ENCODE assay signal across 9 cellular contexts in the genomic region with DNA sequence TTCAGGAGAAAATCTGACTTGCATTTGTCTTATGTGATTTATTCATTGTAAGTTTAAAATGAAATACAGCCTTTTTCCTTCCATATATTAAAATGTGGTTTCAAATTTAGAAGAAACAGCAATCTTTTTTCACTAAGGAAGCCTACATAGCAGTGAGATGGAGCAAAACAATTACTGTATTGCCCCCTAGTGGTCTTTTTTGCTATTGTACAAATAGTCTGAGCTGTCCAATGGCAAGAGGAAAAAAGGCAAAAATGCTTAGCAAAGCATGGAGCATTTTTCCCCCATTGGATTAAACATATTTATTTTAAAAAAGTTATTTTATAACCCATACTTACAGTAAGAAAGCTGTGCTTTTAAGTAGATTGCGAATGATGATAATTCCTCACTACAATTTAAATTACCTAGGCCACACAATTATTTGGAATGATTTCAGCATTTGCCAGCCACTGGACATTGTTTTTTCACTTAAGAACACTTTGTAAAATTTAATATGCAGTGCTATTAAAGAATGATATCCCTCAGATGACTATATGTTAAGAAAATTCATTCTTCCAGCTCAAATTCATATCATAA.
DNase-seq lines count a peak whose midpoint lies in the region; ATAC-seq, FAIRE-seq and TF ChIP-seq lines count a peak whose summit lies in the region.
"Had no signal": no experiment of that assay in that cellular context is flagged by ENCODE, and none has a peak within 500 bp of the region (broad histone marks: within the 10 kb centered on the region; RNA-seq: fewer than 3 reads in every experiment).

No MANE protein-coding gene starts in this region.

- H3K27ac Mint-ChIP-seq in T-cell: no peak overlapping the region

- DNase-seq in NCI-H128 (lab: John Stamatoyannopoulos, UW; ENCODE audit: unreplicated experiment) (peak; percentile 11), T-cell (no peak), fibroblast of the aortic adventitia (ENCODE audit: low read depth) (peak; percentile 87), pancreas (no peak), MG63 (no peak)

- no peaks in the 10 kb centered on the region for H3K9me3 Mint-ChIP-seq in T-cell

- H3K36me3 Mint-ChIP-seq in T-cell: no peaks in the 10 kb centered on the region

- H3K27me3 ChIP-seq in pancreas: no peaks in the 10 kb centered on the region
- no peaks in the 10 kb centered on the region for H3K27me3 ChIP-seq in MG63
- H3K27me3 ChIP-seq: SJSA1 had no signal

- TF ChIP-seq CTCF in C4-2B (conservative IDR thresholded peaks at IDR 0.05) (peak; percentile 90), fibroblast of the aortic adventitia (IDR thresholded peaks at IDR 0.05; ENCODE audit: insufficient read depth, low read length) (peak; percentile 64), pancreas (IDR thresholded peaks at IDR 0.05) (peak; percentile 45 to 73 (median 60))

- peaks cover 0 to under 1% (median 0%) of the 10 kb centered on the region in 3 donors for H3K4me1 ChIP-seq in pancreas

- POLR2A ChIA-PET in T-cell (lab: Charles Lee): interaction anchor here in 1 of 2 donors (0.5 to 0.6 kb wide), 3 partner anchors 28 to 1888 kb away, joined by 3 to 4 read pairs (median 3); partner anchors contain the start of genes ING3 and TAS2R16

- H3K9me3 ChIP-seq in pancreas (no peaks in the 10 kb centered on the region), MG63 (no peaks in the 10 kb centered on the region)
- H3K9me3 ChIP-seq: SJSA1 had no signal

- H3K36me3 ChIP-seq in pancreas (no peaks in the 10 kb centered on the region), MG63 (no peaks in the 10 kb centered on the region)

- no peak overlapping the region for H3K4me3 ChIP-seq in fibroblast of the aortic adventitia (ENCODE audit: low read depth, low read length)
- no peak overlapping the region for H3K4me3 ChIP-seq in pancreas
- no peak overlapping the region for H3K4me3 ChIP-seq in MG63
- H3K4me3 ChIP-seq: SJSA1 had no signal

- ATAC-seq in GM18511 (IDR thresholded peaks at IDR 0.05; ENCODE audit: unreplicated experiment) (peak; percentile 98), HG02884 (IDR thresholded peaks at IDR 0.05; ENCODE audit: unreplicated experiment) (peak; percentile 92), T-cell (replicated peaks in 1 of 4) (peak in 3 of 4 experiments; percentile 62 to 81 (median 66)), pancreas (peak; percentile 78 to 88 (median 87))

- no peaks in the 10 kb centered on the region for H3K4me1 Mint-ChIP-seq in T-cell

- no peak overlapping the region for H3K4me3 Mint-ChIP-seq in T-cell

- H3K27ac ChIP-seq in C4-2B (no peak overlapping the region), pancreas (no peak overlapping the region)
- H3K27ac ChIP-seq: SJSA1 had no signal

- intact Hi-C loops in pancreas (cut with DNase I): no loop called here

- H3K27me3 Mint-ChIP-seq in T-cell: peaks cover 7 to 14% of the 10 kb centered on the region in 2 donors

- CTCF ChIA-PET in T-cell (lab: Charles Lee): interaction anchor here (0.6 to 3.9 kb wide), 23 partner anchors 8 to 888 kb away, joined by 3 to 15 read pairs (median 3); no protein-coding TSS in a partner anchor

- 22 to 31% methylated on average over 1 of the region's 1 CpG for WGBS in pancreas, 2 donors

- FAIRE-seq in pancreas (lab: Jason Lieb, UNC): peak; percentile 96

Comparison
In these comparisons a context has a peak if more than half of its experiments do, and no peak if none do; other contexts are left out.
1. DNase-seq: peak in NCI-H128 (single experiment) and fibroblast of the aortic adventitia (single experiment); none in T-cell (0 of 34), pancreas (0 of 6) and MG63 (single experiment).
2. Peak in every context shown above with its lines, with median percentiles within 50 percentile points of each other: CTCF ChIP-seq and ATAC-seq.